ENCODE assay signal across 9 cellular contexts in the genomic region with DNA sequence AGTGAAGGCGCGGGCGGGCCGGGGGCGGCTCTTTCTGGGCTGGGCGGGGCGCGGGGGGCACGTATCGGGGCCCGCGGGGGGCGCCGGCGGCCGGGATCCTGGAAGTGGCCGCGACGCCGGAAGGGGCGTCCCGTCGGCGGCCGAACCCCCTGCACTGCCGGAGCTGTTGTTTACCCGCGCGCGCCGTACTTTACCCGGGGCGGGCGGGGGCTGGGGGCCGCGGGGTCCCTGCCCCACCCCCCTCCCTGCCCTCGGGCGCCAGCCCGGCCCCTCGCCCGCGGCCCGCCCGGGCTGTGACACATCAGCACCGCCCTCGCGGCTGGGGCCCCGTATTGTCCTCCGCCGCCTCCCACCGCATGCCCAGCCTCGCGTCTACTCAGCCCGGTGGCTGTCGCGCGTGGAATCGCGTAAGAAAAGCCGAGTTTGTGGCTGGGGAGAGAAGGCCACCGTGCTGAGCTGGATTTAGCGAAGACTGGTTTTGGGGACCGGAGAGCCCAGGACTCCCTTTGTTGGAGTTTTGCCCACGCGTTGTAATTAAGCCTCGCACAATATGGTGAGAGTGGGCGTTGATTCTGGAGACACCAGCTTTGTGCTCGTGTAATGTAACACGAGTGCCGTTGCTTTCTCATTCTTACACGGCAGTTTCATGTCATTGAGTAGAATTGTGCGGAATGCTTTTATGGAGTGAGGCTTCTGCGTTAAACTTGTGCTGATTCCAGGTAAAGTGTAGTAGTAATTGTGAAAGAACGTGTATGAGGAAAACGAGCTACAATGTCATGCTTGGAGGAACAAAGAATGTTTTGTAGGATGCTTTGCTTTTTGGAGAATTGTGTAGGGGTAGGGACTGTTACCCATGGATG. TPM values are rescaled to one million over a fixed set of nuclear protein-coding genes. Genes with fewer than 3 reads are reported as not detected.
DNase-seq lines count a peak whose midpoint lies in the region; ATAC-seq, FAIRE-seq and TF ChIP-seq lines count a peak whose summit lies in the region.
"Had no signal": no experiment of that assay in that cellular context is flagged by ENCODE, and none has a peak within 500 bp of the region (broad histone marks: within the 10 kb centered on the region; RNA-seq: fewer than 3 reads in every experiment).

No MANE protein-coding gene starts in this region.

- CTCF ChIA-PET in endothelial cell of umbilical vein (lab: Charles Lee) = interaction anchor here (0.7 to 6.4 kb wide), 21 partner anchors 9 to 207 kb away, joined by 3 to 53 read pairs (median 4); no protein-coding TSS in a partner anchor

- TF ChIP-seq POLR2A in endothelial cell of umbilical vein (IDR thresholded peaks at IDR 0.05; ENCODE audit: low read depth, low read length) = no peak

- H3K9ac ChIP-seq in endothelial cell of umbilical vein (replicated peaks; ENCODE audit: extremely low read depth, insufficient read depth, low read length) = peak overlapping the region; percentile 84

- H3K27ac ChIP-seq in endothelial cell of umbilical vein (ENCODE audit: insufficient read depth, low read depth, low read length) = peak overlapping the region; percentile 62

- H3K36me3 ChIP-seq in endothelial cell of umbilical vein (ENCODE audit: control insufficient read depth in 2 of 2, extremely low read depth in 1 of 2, insufficient read depth in 2 of 2, low read length in 2 of 2) (no peaks in the 10 kb centered on the region), mucosa of descending colon (ENCODE audit: low read depth) (no peaks in the 10 kb centered on the region)

- H3K4me1 ChIP-seq in endothelial cell of umbilical vein (ENCODE audit: control insufficient read depth, extremely low read depth, insufficient read depth, low read length) (peaks cover 18% of the 10 kb centered on the region), mucosa of descending colon (ENCODE audit: low read depth) (peaks cover 52% of the 10 kb centered on the region)

- peaks cover 49% of the 10 kb centered on the region for H3K79me2 ChIP-seq in endothelial cell of umbilical vein (ENCODE audit: control insufficient read depth, insufficient read depth, low read length)

- H2AFZ ChIP-seq in endothelial cell of umbilical vein (ENCODE audit: low read depth, low read length) = no peak overlapping the region

- intact Hi-C loops in endothelial cell of umbilical vein (cut with micrococcal nuclease) = loop anchor here (1.0 to 5.0 kb wide), 5 partner anchors 43 to 227 kb away; a partner anchor contains a TSS
- intact Hi-C loops in mucosa of descending colon (cut with DNase I, micrococcal nuclease) = no loop called here

- dilution Hi-C loops in endothelial cell of umbilical vein (cut with MboI; ENCODE audit: extremely low pct_ligation_motif_present, low sequenced_read_pairs) = no loop called here

- TF ChIP-seq CTCF in endothelial cell of umbilical vein (IDR thresholded peaks at IDR 0.05; ENCODE audit: extremely low read depth in 1 of 2, insufficient read depth in 1 of 2, low read depth in 1 of 2, low read length in 2 of 2) (no peak), mucosa of descending colon (IDR thresholded peaks at IDR 0.05) (no peak)

- H3K4me3 ChIP-seq in endothelial cell of umbilical vein (replicated peaks in 1 of 3; ENCODE audit: insufficient read depth in 1 of 3, low read depth in 1 of 3, low read length in 3 of 3) (peak overlapping the region; percentile 52 to 90 (median 75)), mucosa of descending colon (peak overlapping the region; percentile 86)

- no peaks in the 10 kb centered on the region for H3K9me3 ChIP-seq in endothelial cell of umbilical vein (replicated peaks; ENCODE audit: control insufficient read depth, insufficient read depth, low read length)
- H3K9me3 ChIP-seq in mucosa of descending colon = no peaks in the 10 kb centered on the region

- BruUV-seq in endothelial cell of umbilical vein (replicated peaks; lab: Mats Ljungman, UMichigan) = TSS peak; percentile 44

- ATAC-seq in HG02885 (IDR thresholded peaks at IDR 0.05; ENCODE audit: poor library complexity, unreplicated experiment) = peak; percentile 28
- ATAC-seq in mucosa of descending colon = peak; percentile 72

- H3K27me3 ChIP-seq in endothelial cell of umbilical vein (ENCODE audit: control insufficient read depth in 2 of 2, insufficient read depth in 2 of 2, low read length in 2 of 2) = no peaks in the 10 kb centered on the region

- FAIRE-seq in endothelial cell of umbilical vein (lab: Jason Lieb, UNC) = no peak
- FAIRE-seq: A204.1 had no signal

- POLR2A ChIA-PET in endothelial cell of umbilical vein (lab: Charles Lee) = interaction anchor here (0.6 to 3.1 kb wide), 12 partner anchors 9 to 154 kb away, joined by 3 to 10 read pairs (median 4); no protein-coding TSS in a partner anchor

- peak overlapping the region; percentile 94 for H3K4me2 ChIP-seq in endothelial cell of umbilical vein (ENCODE audit: insufficient read depth, low read length)

- H3K9me1 ChIP-seq in endothelial cell of umbilical vein (replicated peaks; ENCODE audit: control insufficient read depth, extremely low read depth, insufficient read depth, low read length) = no peaks in the 10 kb centered on the region

- H4K20me1 ChIP-seq in endothelial cell of umbilical vein (replicated peaks; ENCODE audit: control insufficient read depth, extremely low read depth, insufficient read depth, low read length) = peaks cover 6% of the 10 kb centered on the region

- peak; percentile 85 for DNase-seq in DMS 273 (lab: John Stamatoyannopoulos, UW; ENCODE audit: unreplicated experiment)
- no peak for DNase-seq in DMS 273 treated with DMSO at 0.1 percent for 48 hours (lab: John Stamatoyannopoulos, UW)
- DNase-seq in NCI-H774 (lab: John Stamatoyannopoulos, UW) = peak; percentile 37
- peak; percentile 78 for DNase-seq in activated CD8-positive, alpha-beta memory T cell treated with anti-CD3 and anti-CD28 coated beads, Interleukin-2, amount 50 U/mL, for 4 hours
- peak; percentile 68 for DNase-seq in endothelial cell of umbilical vein (ENCODE audit: low read depth, low spot score)
- DNase-seq in mucosa of descending colon = peak; percentile 64 to 83 (median 81)
- DNase-seq in stimulated activated CD8-positive, alpha-beta memory T cell treated with anti-CD3 and anti-CD28 coated beads, Interleukin-2, amount 100 ng/mL, for 1 hour (ENCODE audit: low read depth in 2 of 2) = peak; percentile 43 to 51

TF ChIP-seq in endothelial cell of umbilical vein, 7 proteins besides CTCF, POLR2A, EP300 and RAD21:
- TF ChIP-seq POLR2AphosphoS5 (IDR thresholded peaks at IDR 0.05; ENCODE audit: insufficient read depth, low read depth, low read length) (peak; percentile 37), MYC (IDR thresholded peaks at IDR 0.05; ENCODE audit: low read depth, low read length) (no peak), GATA2 (IDR thresholded peaks at IDR 0.05; ENCODE audit: insufficient read depth, insufficient read length, low read depth, low read length) (no peak)

RNA-seq across cellular contexts. Expression of a gene that starts 0.6 kb away (rescaled TPM):
- 28.8 and 30.3 TPM in 2 replicates for total RNA-seq in endothelial cell of umbilical vein
- 3.8 and 7.2 TPM in 2 replicates for polyA plus RNA-seq in endothelial cell of umbilical vein
- 6.7 and 7.4 TPM in 2 replicates for polyA plus RNA-seq in endothelial cell of umbilical vein (2011; cell fraction: cytosol; rRNA removed)
- 16.7 and 17.0 TPM in 2 replicates for polyA plus RNA-seq in endothelial cell of umbilical vein (2011; cell fraction: nucleus; rRNA removed)
- 14.4 and 14.7 TPM in 2 replicates for polyA plus RNA-seq in endothelial cell of umbilical vein (2012)
- 64.0 and 86.6 TPM in 2 replicates for polyA minus RNA-seq in endothelial cell of umbilical vein
- polyA minus RNA-seq in endothelial cell of umbilical vein (2011; cell fraction: cytosol; rRNA and poly(A)+ RNA removed) = 46.0 TPM
- polyA minus RNA-seq in endothelial cell of umbilical vein (2011; cell fraction: nucleus; rRNA and poly(A)+ RNA removed) = 58.4 and 72.9 TPM in 2 replicates
- total RNA-seq in mucosa of descending colon = 100 to 1,000 TPM in 1 of 3 donors, 10 to 100 TPM in 2; 54.0 to 107 (median 57.2) TPM
